In the genomic region with DNA sequence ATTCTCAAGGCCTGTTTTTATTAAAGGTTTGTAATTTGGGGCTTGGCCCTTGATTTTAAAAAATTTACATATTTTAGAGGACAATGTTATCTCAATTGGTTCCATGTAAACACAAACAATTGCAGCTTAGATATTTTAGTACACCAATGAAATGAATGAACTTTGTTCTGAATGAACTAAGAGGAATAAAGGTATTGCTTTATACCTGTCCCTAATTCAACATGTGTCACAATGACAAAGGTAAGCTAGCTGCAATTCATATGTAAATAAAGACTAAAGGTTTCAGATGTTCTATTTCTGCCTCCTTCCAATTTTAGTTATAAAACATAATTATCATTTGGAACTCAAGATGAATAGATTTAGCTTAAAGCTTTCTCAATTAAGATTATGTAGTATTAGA, we compare ENCODE assay signal across 11 cellular contexts. TPM values are rescaled to one million over a fixed set of nuclear protein-coding genes. Genes with fewer than 3 reads are reported as not detected.
"Had no signal": no experiment of that assay in that cellular context is flagged by ENCODE, and none has a peak within 500 bp of the region (broad histone marks: within the 10 kb centered on the region; RNA-seq: fewer than 3 reads in every experiment).

No MANE protein-coding gene starts in this region.

- H3K27ac ChIP-seq: GM23248 had no signal

- H3K9me3 ChIP-seq: HAP-1 had no signal

- FAIRE-seq: H1, H54 had no signal

- H3K36me3 ChIP-seq: HAP-1 had no signal

- H3K4me1 ChIP-seq: HAP-1 had no signal

- H3K4me3 ChIP-seq: GM23248, GM23338, HAP-1 had no signal

- DNase-seq: GM23248, GOT3, H9, HCEC 1CT, HFFc6 had no signal

- ATAC-seq: GM23338, HCT116 had no signal

RNA-seq across cellular contexts. Expression of a gene that starts 11.4 kb away (rescaled TPM):
- total RNA-seq: GM23338, H1, H4, H9, HFFc6 had no signal
- polyA plus RNA-seq: GM23338 had no signal

RNA-seq across cellular contexts. Expression of a gene that starts 42.8 kb away (rescaled TPM):
- total RNA-seq: GM23338, H1, H9 had no signal
- polyA plus RNA-seq: GM23338, H1 had no signal

RNA-seq across cellular contexts. Expression of a gene that starts 48.6 kb away (rescaled TPM):
- total RNA-seq: GM23338, H1, H4, H9 had no signal
- polyA plus RNA-seq: GM23338, H1 had no signal
